ENCODE assay signal across 8 cellular contexts in the genomic region with DNA sequence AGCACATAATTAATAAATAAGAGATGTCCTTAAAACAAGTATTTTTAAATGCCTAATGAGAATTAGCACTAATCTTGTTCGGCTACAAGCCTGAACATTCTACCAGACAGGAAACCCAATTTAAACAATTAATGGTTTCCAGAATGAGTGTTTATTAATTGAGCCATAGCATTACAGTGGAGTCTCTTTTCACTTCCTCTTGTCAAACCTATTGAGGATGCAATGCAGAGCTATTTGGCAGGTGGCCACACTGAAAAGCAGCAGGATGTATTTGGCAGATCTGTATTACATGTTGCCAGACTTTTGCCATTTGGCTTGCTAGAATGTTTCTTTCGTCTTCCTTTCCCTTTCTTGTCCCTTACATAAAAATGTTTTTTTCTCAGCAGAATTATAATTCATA.
DNase-seq lines count a peak whose midpoint lies in the region; ATAC-seq, FAIRE-seq and TF ChIP-seq lines count a peak whose summit lies in the region.

No MANE protein-coding gene starts in this region.

- H3K4me1 ChIP-seq in GM12878 (ENCODE audit: control insufficient read depth, insufficient read depth, low read length) (no peaks in the 10 kb centered on the region), endodermal cell (ENCODE audit: control insufficient read depth, insufficient read depth, low read length) (no peaks in the 10 kb centered on the region)

- no peaks in the 10 kb centered on the region for H3K36me3 Mint-ChIP-seq in endodermal cell (ENCODE audit: low read depth)

- H3K27ac Mint-ChIP-seq in endodermal cell = no peak overlapping the region

- H3K27me3 ChIP-seq in GM12878 (replicated peaks in 1 of 2; ENCODE audit: control insufficient read depth in 2 of 2, insufficient read depth in 2 of 2, low read length in 1 of 2) (no peaks in the 10 kb centered on the region), endodermal cell (ENCODE audit: control insufficient read depth, insufficient read depth, low read length, poor library complexity, severe bottlenecking) (no peaks in the 10 kb centered on the region)

- H3K79me2 ChIP-seq in GM12878 (ENCODE audit: control insufficient read depth, insufficient read depth, low read length) = no peaks in the 10 kb centered on the region

- DNase-seq in NAMALWA (ENCODE audit: low spot score) (peak; percentile 71), GM12878 (ENCODE audit: low read depth, low spot score) (peak; percentile 55), iPS-NIHi7 (ENCODE audit: extremely low spot score) (no peak), H4 (ENCODE audit: low spot score) (no peak), SK-N-DZ (ENCODE audit: low spot score) (no peak), endodermal cell (no peak)

- no peak overlapping the region for H2AFZ ChIP-seq in GM12878 (ENCODE audit: control insufficient read depth, low read depth, low read length)

- peak; percentile 89 for FAIRE-seq in GM12878 (lab: Jason Lieb, UNC)

- CTCF ChIA-PET in GM12878 (lab: Yijun Ruan, JAX) = interaction anchor here (0.7 to 1.0 kb wide), 4 partner anchors 10 to 248 kb away, joined by 3 read pairs; no protein-coding TSS in a partner anchor

- SMC1A ChIA-PET in GM12878 (lab: Charles Lee; ENCODE audit: uncharacterized antibody, unreplicated experiment) = interaction anchor here (1.0 to 1.5 kb wide), 3 partner anchors 10 to 248 kb away, joined by 3 to 4 read pairs (median 3); no protein-coding TSS in a partner anchor

- no peak overlapping the region for H3K9ac ChIP-seq in GM12878 (ENCODE audit: control insufficient read depth, insufficient read depth, low read length)
- H3K9ac ChIP-seq in endodermal cell (ENCODE audit: extremely low read depth, low read length, poor library complexity, severe bottlenecking) = no peak overlapping the region

- no peaks in the 10 kb centered on the region for H3K9me3 Mint-ChIP-seq in endodermal cell

- intact Hi-C loops in GM12878 (cut with micrococcal nuclease; ENCODE audit: unreplicated experiment) = loop anchor here (5.0 kb wide), 1 partner anchor 75 kb away; no protein-coding TSS in a partner anchor

- TF ChIP-seq RAD21 in GM12878 (IDR thresholded peaks at IDR 0.05; ENCODE audit: insufficient read depth, low read depth, low read length) = no peak

- no peaks in the 10 kb centered on the region for H3K4me1 Mint-ChIP-seq in endodermal cell

- no peaks in the 10 kb centered on the region for H3K36me3 ChIP-seq in GM12878 (ENCODE audit: control insufficient read depth in 2 of 2, insufficient read depth in 2 of 2, low read length in 1 of 2)
- no peaks in the 10 kb centered on the region for H3K36me3 ChIP-seq in endodermal cell (ENCODE audit: control insufficient read depth, insufficient read depth, low read length)

- no peak for TF ChIP-seq CTCF in GM12878 (IDR thresholded peaks at IDR 0.05 in 2 of 3, conservative IDR thresholded peaks at IDR 0.05 in 1 of 3; ENCODE audit: control insufficient read depth in 2 of 3, extremely low read depth in 1 of 3, insufficient read depth in 1 of 3, low read depth in 3 of 3, low read length in 3 of 3)
- TF ChIP-seq CTCF in endodermal cell (conservative IDR thresholded peaks at IDR 0.05) = no peak

- H3K9me3 ChIP-seq in GM12878 (replicated peaks; ENCODE audit: control insufficient read depth, insufficient read depth, low read length) (no peaks in the 10 kb centered on the region), endodermal cell (ENCODE audit: control insufficient read depth, low read length) (no peaks in the 10 kb centered on the region)

- BruUV-seq in GM12878 (replicated peaks; lab: Mats Ljungman, UMichigan) = no TSS peak

- H4K20me1 ChIP-seq in GM12878 (ENCODE audit: control insufficient read depth, insufficient read depth) = no peaks in the 10 kb centered on the region

- POLR2A ChIA-PET in GM12878 (lab: Charles Lee) = interaction anchor here (0.6 kb wide), 2 partner anchors 195 to 342 kb away, joined by 3 to 5 read pairs; no protein-coding TSS in a partner anchor

- H3K27me3 Mint-ChIP-seq in endodermal cell (ENCODE audit: insufficient read depth) = no peaks in the 10 kb centered on the region

- RAD21 ChIA-PET in GM12878 (lab: Charles Lee; ENCODE audit: unreplicated experiment) = no interaction called here

- no peak for TF ChIP-seq POLR2A in GM12878 (IDR thresholded peaks at IDR 0.05; ENCODE audit: low read depth, low read length)

- in situ Hi-C loops in GM12878 (cut with MboI) = no loop called here

- no peak overlapping the region for H3K4me2 ChIP-seq in GM12878 (ENCODE audit: control insufficient read depth, insufficient read depth)

- H3K27ac ChIP-seq in GM12878 (ENCODE audit: control insufficient read depth, insufficient read depth) (no peak overlapping the region), endodermal cell (ENCODE audit: low read depth, low read length) (no peak overlapping the region)

- no peak overlapping the region for H3K4me3 Mint-ChIP-seq in endodermal cell

- H3K4me3 ChIP-seq in GM12878 (no peak overlapping the region), endodermal cell (ENCODE audit: low read length) (no peak overlapping the region)

- TF ChIP-seq EP300 in GM12878 (IDR thresholded peaks at IDR 0.05; ENCODE audit: borderline replicate concordance in 1 of 2, control insufficient read depth in 1 of 2, low read depth in 2 of 2, low read length in 2 of 2) = peak; percentile 26 to 80; a peak in 1 of 4 replicates

- ATAC-seq in GM18867 (IDR thresholded peaks at IDR 0.05; ENCODE audit: unreplicated experiment) = peak; percentile 70
- ATAC-seq in HG02623 (IDR thresholded peaks at IDR 0.05; ENCODE audit: unreplicated experiment) = peak; percentile 83
- ATAC-seq in GM12878 = peak; percentile 87

- 34% methylated on average over 2 of the region's 2 CpGs for WGBS in GM12878 (ENCODE audit: insufficient coverage, insufficient replicate concordance, low lambda C conversion rate, missing lambda C conversion rate)
- 92% methylated on average over 2 of the region's 2 CpGs; no CpG with 5 or more reads in 1 of the 2 experiments for WGBS in endodermal cell (ENCODE audit: insufficient coverage in 1 of 2, insufficient read length in 1 of 2), 2 experiments

TF ChIP-seq in GM12878, 131 proteins besides CTCF, POLR2A, EP300 and RAD21 (continues in another document):
- TF ChIP-seq TARDBP (IDR thresholded peaks at IDR 0.05; ENCODE audit: borderline replicate concordance) (no peak), BCLAF1 (IDR thresholded peaks at IDR 0.05) (no peak), PML (IDR thresholded peaks at IDR 0.05; ENCODE audit: low read length) (0 out of 2 replicates have a peak, but pooled peaks have one; percentile 36), RFX5 (IDR thresholded peaks at IDR 0.05; ENCODE audit: low read depth, low read length) (no peak), BACH1 (IDR thresholded peaks at IDR 0.05; ENCODE audit: borderline replicate concordance) (peak; percentile 63; the same call in 1 of the 2 replicates), MXI1 (IDR thresholded peaks at IDR 0.05; ENCODE audit: low read depth, low read length) (no peak), BHLHE40 (IDR thresholded peaks at IDR 0.05; ENCODE audit: borderline replicate concordance in 1 of 2, low read depth in 2 of 2, low read length in 1 of 2) (peak in 1 of 2 experiments; percentile 14; a peak in 1 of 4 replicates), RB1 (IDR thresholded peaks at IDR 0.05; ENCODE audit: borderline replicate concordance) (no peak), RELB (IDR thresholded peaks at IDR 0.05; ENCODE audit: low read depth) (peak; percentile 48; the same call in 1 of the 2 replicates), NR2C2 (IDR thresholded peaks at IDR 0.05; ENCODE audit: borderline replicate concordance, control insufficient read depth, insufficient read length, low read depth) (no peak), FOS (IDR thresholded peaks at IDR 0.05; ENCODE audit: borderline replicate concordance, extremely low read depth, insufficient read length) (no peak)

Comparison
In these comparisons a context has a peak if more than half of its experiments do, and no peak if none do; other contexts are left out.
1. DNase-seq: peak in NAMALWA (single experiment) and GM12878 (single experiment); none in iPS-NIHi7 (single experiment), H4 (single experiment), SK-N-DZ (single experiment) and endodermal cell (single experiment).
2. Peak in every context shown above with its lines, with median percentiles within 50 percentile points of each other: ATAC-seq.